ENCODE assay signal across 1 cellular context in the genomic region with DNA sequence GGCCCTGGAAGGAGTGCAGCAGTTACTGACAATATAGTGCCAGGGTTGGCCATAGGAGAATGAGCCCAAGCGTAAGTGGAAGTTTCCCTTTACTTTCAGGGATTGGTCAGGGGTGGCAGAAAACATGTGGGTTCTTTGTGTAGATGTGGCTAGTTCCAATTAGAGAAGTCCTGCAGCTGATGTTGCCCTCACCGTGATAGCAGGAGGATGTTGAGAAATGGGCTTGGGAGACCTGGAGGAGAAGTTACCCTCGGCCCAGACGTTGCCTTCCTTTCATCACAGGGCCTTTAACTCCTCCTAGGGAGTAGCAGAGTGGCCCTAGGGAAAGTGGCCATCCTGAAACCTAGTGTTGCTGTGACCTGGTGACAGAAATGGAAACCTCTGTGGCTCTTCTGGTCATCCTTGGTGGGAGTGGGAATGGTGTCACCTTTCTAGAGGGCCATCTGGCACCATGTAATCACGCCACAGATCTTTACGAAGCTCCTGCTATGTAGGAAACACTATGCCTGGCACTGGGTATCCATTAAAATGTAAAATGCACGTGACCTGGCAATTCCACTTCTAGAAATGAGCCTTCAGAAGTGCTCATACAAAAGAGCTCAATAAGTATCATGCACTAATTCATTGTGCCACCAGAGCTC.
TF ChIP-seq lines count a peak whose summit lies in the region.

No MANE protein-coding gene starts in this region.

TF ChIP-seq in HCT116, 20 proteins besides CTCF, POLR2A, EP300 and RAD21:
- TF ChIP-seq, protein P1, sequence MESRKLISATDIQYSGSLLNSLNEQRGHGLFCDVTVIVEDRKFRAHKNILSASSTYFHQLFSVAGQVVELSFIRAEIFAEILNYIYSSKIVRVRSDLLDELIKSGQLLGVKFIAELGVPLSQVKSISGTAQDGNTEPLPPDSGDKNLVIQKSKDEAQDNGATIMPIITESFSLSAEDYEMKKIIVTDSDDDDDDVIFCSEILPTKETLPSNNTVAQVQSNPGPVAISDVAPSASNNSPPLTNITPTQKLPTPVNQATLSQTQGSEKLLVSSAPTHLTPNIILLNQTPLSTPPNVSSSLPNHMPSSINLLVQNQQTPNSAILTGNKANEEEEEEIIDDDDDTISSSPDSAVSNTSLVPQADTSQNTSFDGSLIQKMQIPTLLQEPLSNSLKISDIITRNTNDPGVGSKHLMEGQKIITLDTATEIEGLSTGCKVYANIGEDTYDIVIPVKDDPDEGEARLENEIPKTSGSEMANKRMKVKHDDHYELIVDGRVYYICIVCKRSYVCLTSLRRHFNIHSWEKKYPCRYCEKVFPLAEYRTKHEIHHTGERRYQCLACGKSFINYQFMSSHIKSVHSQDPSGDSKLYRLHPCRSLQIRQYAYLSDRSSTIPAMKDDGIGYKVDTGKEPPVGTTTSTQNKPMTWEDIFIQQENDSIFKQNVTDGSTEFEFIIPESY (IDR thresholded peaks at IDR 0.05; ENCODE audit: extremely low read depth, insufficient replicate concordance, low read length): no peak
- TF ChIP-seq CBX3 (IDR thresholded peaks at IDR 0.05; ENCODE audit: low read depth) (no peak), ZNF274 (IDR thresholded peaks at IDR 0.05; ENCODE audit: low read depth, low read length) (no peak)
- TF ChIP-seq, protein P2, sequence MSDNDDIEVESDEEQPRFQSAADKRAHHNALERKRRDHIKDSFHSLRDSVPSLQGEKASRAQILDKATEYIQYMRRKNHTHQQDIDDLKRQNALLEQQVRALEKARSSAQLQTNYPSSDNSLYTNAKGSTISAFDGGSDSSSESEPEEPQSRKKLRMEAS (IDR thresholded peaks at IDR 0.05): no peak
